ENCODE assay signal across 8 cellular contexts in genomic region chr12:6538420-6539275, GRCh38. TPM values are rescaled to one million over a fixed set of nuclear protein-coding genes. Genes with fewer than 3 reads are reported as not detected.
A peak's percentile ranks its signal among the peaks of the same experiment; 100 is the strongest.
DNase-seq lines count a peak whose midpoint lies in the region; ATAC-seq, FAIRE-seq and TF ChIP-seq lines count a peak whose summit lies in the region.

No MANE protein-coding gene starts in this region.

- TF ChIP-seq POLR2A in GM12892 (IDR thresholded peaks at IDR 0.05; ENCODE audit: low read depth, low read length) (peak; percentile 83), esophagus squamous epithelium (IDR thresholded peaks at IDR 0.05) (no peak)

- intact Hi-C loops in esophagus squamous epithelium (cut with DNase I) = loop anchor here (5.0 to 10.0 kb wide), 2 partner anchors 64 to 111 kb away; partner anchors contain the start of gene VAMP1

- no peaks in the 10 kb centered on the region for H3K27me3 Mint-ChIP-seq in stimulated activated naive B cell treated with anti-CD40 and anti-IgM and Interleukin-4, amounts not matched to agents 10 μg/mL and 1 μg/mL and 100 μg/mL, for 72 hours

- no peaks in the 10 kb centered on the region for H3K9me3 ChIP-seq in esophagus squamous epithelium

- H3K36me3 Mint-ChIP-seq in stimulated activated naive B cell treated with anti-CD40 and anti-IgM and Interleukin-4, amounts not matched to agents 10 μg/mL and 1 μg/mL and 100 μg/mL, for 72 hours = peaks cover 51 to 61% of the 10 kb centered on the region in 2 donors

- DNase-seq in GM12892 (ENCODE audit: insufficient read length) (no peak), esophagus squamous epithelium (lab: John Stamatoyannopoulos, UW) (no peak), HTR-8/SVneo (ENCODE audit: insufficient read length, low spot score) (no peak)
- DNase-seq in stimulated activated naive B cell treated with anti-CD40 and anti-IgM and Interleukin-4, amounts not matched to agents 10 μg/mL and 1 μg/mL and 100 μg/mL, for 72 hours = no peak

- peak overlapping the region; percentile 93 for H3K27ac Mint-ChIP-seq in stimulated activated naive B cell treated with anti-CD40 and anti-IgM and Interleukin-4, amounts not matched to agents 10 μg/mL and 1 μg/mL and 100 μg/mL, for 72 hours

- peaks cover 42 to 71% (median 43%) of the 10 kb centered on the region in 3 donors for H3K4me1 ChIP-seq in esophagus squamous epithelium

- H3K4me3 Mint-ChIP-seq in stimulated activated naive B cell treated with anti-CD40 and anti-IgM and Interleukin-4, amounts not matched to agents 10 μg/mL and 1 μg/mL and 100 μg/mL, for 72 hours = peak overlapping the region in 1 of 2 donors; percentile 8

- H3K36me3 ChIP-seq in esophagus squamous epithelium = peaks cover 13 to 35% (median 28%) of the 10 kb centered on the region in 3 donors

- H3K27ac ChIP-seq in 22Rv1 = peak overlapping the region; percentile 99
- peak overlapping the region; percentile 94 to 99 (median 98) for H3K27ac ChIP-seq in esophagus squamous epithelium

- peaks cover 32 to 63% of the 10 kb centered on the region in 2 donors for H3K4me1 Mint-ChIP-seq in stimulated activated naive B cell treated with anti-CD40 and anti-IgM and Interleukin-4, amounts not matched to agents 10 μg/mL and 1 μg/mL and 100 μg/mL, for 72 hours

- no peak overlapping the region for H3K4me3 ChIP-seq in esophagus squamous epithelium

- no peaks in the 10 kb centered on the region for H3K27me3 ChIP-seq in esophagus squamous epithelium

- FAIRE-seq in GM12892 (lab: Jason Lieb, UNC) (peak; percentile 50), HTR-8/SVneo (lab: Jason Lieb, UNC) (no peak)

- 54 to 58% methylated on average over 16 to 17 of the region's 23 CpGs for WGBS in esophagus squamous epithelium, 2 donors

- TF ChIP-seq CTCF in 22Rv1 (IDR thresholded peaks at IDR 0.05) (no peak), esophagus squamous epithelium (IDR thresholded peaks at IDR 0.05) (no peak)

- ATAC-seq in SK-N-SH treated with all-trans-retinoic acid at 6 μM for 48 hours (no peak), GM21367 (IDR thresholded peaks at IDR 0.05; ENCODE audit: unreplicated experiment) (no peak), GM18867 (IDR thresholded peaks at IDR 0.05; ENCODE audit: unreplicated experiment) (no peak)
- ATAC-seq in stimulated activated naive B cell treated with anti-CD40 and anti-IgM and Interleukin-4, amounts not matched to agents 10 μg/mL and 1 μg/mL and 100 μg/mL, for 72 hours (replicated peaks) = no peak

- H3K9me3 Mint-ChIP-seq in stimulated activated naive B cell treated with anti-CD40 and anti-IgM and Interleukin-4, amounts not matched to agents 10 μg/mL and 1 μg/mL and 100 μg/mL, for 72 hours = no peaks in the 10 kb centered on the region

TF ChIP-seq in SK-N-SH treated with all-trans-retinoic acid at 6 μM for 48 hours, 23 proteins besides CTCF, POLR2A, EP300 and RAD21:
- 0 out of 2 replicates have a peak, but pooled peaks have one; percentile 15 for TF ChIP-seq ZNF565 (CRISPR knock-in tag; conservative IDR thresholded peaks at IDR 0.05; ENCODE audit: low read depth)
- TF ChIP-seq RARB (CRISPR knock-in tag; IDR thresholded peaks at IDR 0.05) = no peak
- TF ChIP-seq ZC3H10 (CRISPR knock-in tag; IDR thresholded peaks at IDR 0.05) = no peak
- TF ChIP-seq OSR1 (CRISPR knock-in tag; IDR thresholded peaks at IDR 0.05) = no peak

RNA-seq across cellular contexts. Expression of gene GAPDH, which starts 4.3 kb away (rescaled TPM):
- polyA plus RNA-seq in GM12892 (2012; ENCODE audit: missing spikeins) = 6,742 TPM
- total RNA-seq in esophagus squamous epithelium = 1,000 to 10,000 TPM; 2,526 to 4,151 (median 3,597) TPM

RNA-seq across cellular contexts. Expression of gene IFFO1, which starts 17.2 kb away (rescaled TPM):
- polyA plus RNA-seq in GM12892 (2012; ENCODE audit: missing spikeins) = 6.2 TPM
- total RNA-seq in esophagus squamous epithelium = 1 to 10 TPM in 3 of 4 donors, under 1 TPM in 1; 0.76 to 7.4 (median 2.7) TPM

RNA-seq across cellular contexts. Expression of gene NOP2, which starts 29.4 kb away (rescaled TPM):
- 60.0 TPM for polyA plus RNA-seq in GM12892 (2012; ENCODE audit: missing spikeins)
- 10 to 100 TPM; 36.0 to 51.9 (median 48.2) TPM for total RNA-seq in esophagus squamous epithelium

RNA-seq across cellular contexts. Expression of gene NCAPD2, which starts 44.7 kb away (rescaled TPM):
- polyA plus RNA-seq in GM12892 (2012; ENCODE audit: missing spikeins) = 46.3 TPM
- 10 to 100 TPM; 25.6 to 73.2 (median 55.9) TPM for total RNA-seq in esophagus squamous epithelium

RNA-seq across cellular contexts. Expression of gene MRPL51, which starts 45.6 kb away (rescaled TPM):
- polyA plus RNA-seq in GM12892 (2012; ENCODE audit: missing spikeins) = 194 TPM
- total RNA-seq in esophagus squamous epithelium = 10 to 100 TPM; 36.3 to 95.5 (median 72.6) TPM
